8 cellular contexts compared by ENCODE assay signal in genomic region chr12:56258820-56259183, GRCh38. TPM values are rescaled to one million over a fixed set of nuclear protein-coding genes. Genes with fewer than 3 reads are reported as not detected.
DNase-seq lines count a peak whose midpoint lies in the region; FAIRE-seq and TF ChIP-seq lines count a peak whose summit lies in the region.

No MANE protein-coding gene starts in this region.

- no peaks in the 10 kb centered on the region for H3K9me2 ChIP-seq in OCI-LY1 (ENCODE audit: low read depth, low read length)

- H3K4me3 ChIP-seq in OCI-LY1 (ENCODE audit: low read depth, low read length, poor library complexity, severe bottlenecking) = peak overlapping the region; percentile 88
- peak overlapping the region; percentile 84 to 96 (median 91) for H3K4me3 ChIP-seq in endothelial cell of umbilical vein (replicated peaks in 1 of 3; ENCODE audit: insufficient read depth in 1 of 3, low read depth in 1 of 3, low read length in 3 of 3)
- H3K4me3 ChIP-seq in ovary = peak overlapping the region; percentile 88

- dilution Hi-C loops in endothelial cell of umbilical vein (cut with MboI; ENCODE audit: extremely low pct_ligation_motif_present, low sequenced_read_pairs) = no loop called here

- H3K36me3 Mint-ChIP-seq in Calu3 (ENCODE audit: insufficient read depth, unreplicated experiment) = peaks cover 39% of the 10 kb centered on the region

- peaks cover 2% of the 10 kb centered on the region for H3K9me3 Mint-ChIP-seq in Calu3 (ENCODE audit: low read depth, unreplicated experiment)

- peaks cover 23% of the 10 kb centered on the region for H3K4me1 ChIP-seq in OCI-LY1 (ENCODE audit: insufficient read depth, low read length, severe bottlenecking)
- H3K4me1 ChIP-seq in endothelial cell of umbilical vein (ENCODE audit: control insufficient read depth, extremely low read depth, insufficient read depth, low read length) = peaks cover 18% of the 10 kb centered on the region
- H3K4me1 ChIP-seq in ovary (ENCODE audit: insufficient read depth) = peaks cover 4% of the 10 kb centered on the region

- H3K9ac ChIP-seq in OCI-LY1 (ENCODE audit: low read length) (peak overlapping the region; percentile 89), endothelial cell of umbilical vein (replicated peaks; ENCODE audit: extremely low read depth, insufficient read depth, low read length) (peak overlapping the region; percentile 81)

- peak overlapping the region; percentile 100 for H2AFZ ChIP-seq in OCI-LY1 (ENCODE audit: low read length)
- peak overlapping the region; percentile 87 for H2AFZ ChIP-seq in endothelial cell of umbilical vein (ENCODE audit: low read depth, low read length)

- no peak for FAIRE-seq in endothelial cell of umbilical vein (lab: Jason Lieb, UNC)

- DNase-seq in Calu3 (no peak), endothelial cell of umbilical vein (ENCODE audit: low read depth, low spot score) (no peak), ovary (no peak), NCI-H1436 (lab: John Stamatoyannopoulos, UW) (no peak), EL (no peak), NCI-H2196 (lab: John Stamatoyannopoulos, UW; ENCODE audit: unreplicated experiment) (no peak)
- DNase-seq in stimulated activated naive CD4-positive, alpha-beta T cell treated with Interleukin-2 at 50 U/mL for 16 hours (lab: John Stamatoyannopoulos, UW) = no peak

- H3K9me3 ChIP-seq in OCI-LY1 (ENCODE audit: low read length) (no peaks in the 10 kb centered on the region), endothelial cell of umbilical vein (replicated peaks; ENCODE audit: control insufficient read depth, insufficient read depth, low read length) (no peaks in the 10 kb centered on the region), ovary (no peaks in the 10 kb centered on the region)

- H3K4me3 Mint-ChIP-seq in Calu3 (ENCODE audit: low read depth, unreplicated experiment) = peak overlapping the region; percentile 83

- H3K4me1 Mint-ChIP-seq in Calu3 (ENCODE audit: low read depth, unreplicated experiment) = peaks cover 28% of the 10 kb centered on the region

- H3K27me3 Mint-ChIP-seq in Calu3 (ENCODE audit: unreplicated experiment) = no peaks in the 10 kb centered on the region

- peaks cover 26% of the 10 kb centered on the region for H3K36me3 ChIP-seq in OCI-LY1 (ENCODE audit: insufficient read depth, low read length)
- peaks cover 11 to 18% of the 10 kb centered on the region in 2 experiments for H3K36me3 ChIP-seq in endothelial cell of umbilical vein (ENCODE audit: control insufficient read depth in 2 of 2, extremely low read depth in 1 of 2, insufficient read depth in 2 of 2, low read length in 2 of 2)
- no peaks in the 10 kb centered on the region for H3K36me3 ChIP-seq in ovary

- H3K9me1 ChIP-seq in endothelial cell of umbilical vein (replicated peaks; ENCODE audit: control insufficient read depth, extremely low read depth, insufficient read depth, low read length) = no peaks in the 10 kb centered on the region

- TF ChIP-seq CTCF in Calu3 (IDR thresholded peaks at IDR 0.05; ENCODE audit: unreplicated experiment) (no peak), OCI-LY1 (IDR thresholded peaks at IDR 0.05; ENCODE audit: low read length) (no peak), endothelial cell of umbilical vein (IDR thresholded peaks at IDR 0.05; ENCODE audit: extremely low read depth in 1 of 2, insufficient read depth in 1 of 2, low read depth in 1 of 2, low read length in 2 of 2) (no peak), ovary (IDR thresholded peaks at IDR 0.05) (no peak)

- H4K20me1 ChIP-seq in OCI-LY1 (ENCODE audit: insufficient read depth, low read length) = no peaks in the 10 kb centered on the region
- no peaks in the 10 kb centered on the region for H4K20me1 ChIP-seq in endothelial cell of umbilical vein (replicated peaks; ENCODE audit: control insufficient read depth, extremely low read depth, insufficient read depth, low read length)

- TF ChIP-seq EP300 in ovary (IDR thresholded peaks at IDR 0.05) = no peak

- H3K27me3 ChIP-seq in OCI-LY1 (ENCODE audit: insufficient read depth, low read length) (no peaks in the 10 kb centered on the region), endothelial cell of umbilical vein (ENCODE audit: control insufficient read depth in 2 of 2, insufficient read depth in 2 of 2, low read length in 2 of 2) (no peaks in the 10 kb centered on the region), ovary (no peaks in the 10 kb centered on the region)

- 2 to 6% (median 5%) methylated on average over 9 of the region's 9 CpGs for WGBS in ovary, 3 donors

- POLR2A ChIA-PET in endothelial cell of umbilical vein (lab: Charles Lee) = interaction anchor here (1.6 kb wide), 1 partner anchor 37 kb away, joined by 3 read pairs; the partner anchor contains the start of gene RNF41

- TF ChIP-seq POLR2A in endothelial cell of umbilical vein (IDR thresholded peaks at IDR 0.05; ENCODE audit: low read depth, low read length) (no peak), ovary (IDR thresholded peaks at IDR 0.05) (no peak)

- no peak overlapping the region for H3K27ac ChIP-seq in OCI-LY1 (ENCODE audit: low read depth, low read length, poor library complexity, severe bottlenecking)
- no peak overlapping the region for H3K27ac ChIP-seq in endothelial cell of umbilical vein (ENCODE audit: insufficient read depth, low read depth, low read length)
- peak overlapping the region; percentile 41 to 87 for H3K27ac ChIP-seq in ovary

- H3F3A ChIP-seq in OCI-LY1 (ENCODE audit: insufficient read depth, low read length) = no peaks in the 10 kb centered on the region

- intact Hi-C loops in Calu3 (cut with micrococcal nuclease; ENCODE audit: unreplicated experiment) (no loop called here), endothelial cell of umbilical vein (cut with micrococcal nuclease) (loop anchor here (1.0 kb wide), 4 partner anchors 7 to 141 kb away; partner anchors contain the start of genes COQ10A, NABP2 and ZC3H10), ovary (cut with DNase I) (no loop called here)

- BruUV-seq in Calu3 (replicated peaks; lab: Mats Ljungman, UMichigan) (no TSS peak), endothelial cell of umbilical vein (replicated peaks; lab: Mats Ljungman, UMichigan) (no TSS peak)

- H3K79me2 ChIP-seq in OCI-LY1 (ENCODE audit: insufficient read depth, low read length) (no peaks in the 10 kb centered on the region), endothelial cell of umbilical vein (ENCODE audit: control insufficient read depth, insufficient read depth, low read length) (peaks cover 26% of the 10 kb centered on the region)

- peak overlapping the region; percentile 41 for H3K27ac Mint-ChIP-seq in Calu3 (ENCODE audit: unreplicated experiment)

- H3K4me2 ChIP-seq in OCI-LY1 (ENCODE audit: low read length) = peak overlapping the region; percentile 99
- peak overlapping the region; percentile 80 for H3K4me2 ChIP-seq in endothelial cell of umbilical vein (ENCODE audit: insufficient read depth, low read length)

- CTCF ChIA-PET in Calu3 (lab: Charles Lee) (interaction anchor here (1.0 to 1.7 kb wide), 4 partner anchors 12 to 205 kb away, joined by 3 to 10 read pairs (median 4); partner anchors contain the start of genes ESYT1 and RNF41), endothelial cell of umbilical vein (lab: Charles Lee) (interaction anchor here (1.2 to 4.0 kb wide), 9 partner anchors 9 to 205 kb away, joined by 3 to 50 read pairs (median 11); partner anchors contain the start of genes COQ10A, RNF41 and SMARCC2)

RNA-seq across cellular contexts. Expression of gene ANKRD52, which starts 0.6 kb away (rescaled TPM):
- total RNA-seq in Calu3 (2022) (45.3 and 50.6 TPM in 2 replicates), endothelial cell of umbilical vein (62.0 and 66.3 TPM in 2 replicates), ovary (10 to 100 TPM in 5 of 7 donors, 1 to 10 TPM in 2; 9.1 to 37.7 (median 28.9) TPM)
- polyA plus RNA-seq in endothelial cell of umbilical vein (28.6 and 30.8 TPM in 2 replicates), ovary (10 to 100 TPM; 10.5 to 26.2 TPM)
- 23.6 and 23.9 TPM in 2 replicates for polyA plus RNA-seq in endothelial cell of umbilical vein (2011; cell fraction: cytosol; rRNA removed)
- polyA plus RNA-seq in endothelial cell of umbilical vein (2011; cell fraction: nucleus; rRNA removed) = 70.5 and 81.8 TPM in 2 replicates
- 31.5 and 31.9 TPM in 2 replicates for polyA plus RNA-seq in endothelial cell of umbilical vein (2012)
- 57.9 and 62.2 TPM in 2 replicates for polyA minus RNA-seq in endothelial cell of umbilical vein
- 25.1 TPM for polyA minus RNA-seq in endothelial cell of umbilical vein (2011; cell fraction: cytosol; rRNA and poly(A)+ RNA removed)
- polyA minus RNA-seq in endothelial cell of umbilical vein (2011; cell fraction: nucleus; rRNA and poly(A)+ RNA removed) = 23.8 and 27.6 TPM in 2 replicates

RNA-seq across cellular contexts. Expression of gene COQ10A, which starts 7.9 kb away (rescaled TPM):
- 10.7 and 11.4 TPM in 2 replicates for total RNA-seq in Calu3 (2022)
- total RNA-seq in endothelial cell of umbilical vein = 14.7 and 15.3 TPM in 2 replicates
- polyA plus RNA-seq in endothelial cell of umbilical vein = 30.2 and 32.4 TPM in 2 replicates
- 17.9 and 20.5 TPM in 2 replicates for polyA plus RNA-seq in endothelial cell of umbilical vein (2011; cell fraction: cytosol; rRNA removed)
- 61.0 and 72.5 TPM in 2 replicates for polyA plus RNA-seq in endothelial cell of umbilical vein (2011; cell fraction: nucleus; rRNA removed)
- 10.6 and 14.3 TPM in 2 replicates for polyA plus RNA-seq in endothelial cell of umbilical vein (2012)
- 16.0 and 19.3 TPM in 2 replicates for polyA minus RNA-seq in endothelial cell of umbilical vein
- 9.3 TPM for polyA minus RNA-seq in endothelial cell of umbilical vein (2011; cell fraction: cytosol; rRNA and poly(A)+ RNA removed)
- 14.1 and 17.1 TPM in 2 replicates for polyA minus RNA-seq in endothelial cell of umbilical vein (2011; cell fraction: nucleus; rRNA and poly(A)+ RNA removed)
- 10 to 100 TPM; 11.3 to 31.1 (median 14.9) TPM for total RNA-seq in ovary
- 10 to 100 TPM; 13.8 to 20.5 TPM for polyA plus RNA-seq in ovary

RNA-seq across cellular contexts. Expression of gene SLC39A5, which starts 29.0 kb away (rescaled TPM):
- total RNA-seq in Calu3 (2022) (0.98 TPM in 1 of 2 replicates, not detected in the other), endothelial cell of umbilical vein (not detected in 2 replicates), ovary (under 1 TPM; 0.25 to 0.85 (median 0.69) TPM)
- polyA plus RNA-seq in endothelial cell of umbilical vein (0.10 and 0.11 TPM in 2 replicates), ovary (under 1 TPM in 1 of 2 donors, not detected in 1; 0.28 TPM)
- not detected in 2 replicates for polyA plus RNA-seq in endothelial cell of umbilical vein (2011; cell fraction: cytosol; rRNA removed)
- 0.53 and 1.3 TPM in 2 replicates for polyA plus RNA-seq in endothelial cell of umbilical vein (2011; cell fraction: nucleus; rRNA removed)
- not detected in 2 replicates for polyA plus RNA-seq in endothelial cell of umbilical vein (2012)
- polyA minus RNA-seq in endothelial cell of umbilical vein = not detected in 2 replicates
- polyA minus RNA-seq in endothelial cell of umbilical vein (2011; cell fraction: cytosol; rRNA and poly(A)+ RNA removed) = not detected
- not detected in 2 replicates for polyA minus RNA-seq in endothelial cell of umbilical vein (2011; cell fraction: nucleus; rRNA and poly(A)+ RNA removed)

RNA-seq across cellular contexts. Expression of gene NABP2, which starts 34.7 kb away (rescaled TPM):
- total RNA-seq in Calu3 (2022) (55.5 and 63.3 TPM in 2 replicates), endothelial cell of umbilical vein (41.0 and 42.4 TPM in 2 replicates), ovary (10 to 100 TPM; 19.8 to 43.7 (median 28.9) TPM)
- polyA plus RNA-seq in endothelial cell of umbilical vein (55.3 and 59.7 TPM in 2 replicates), ovary (10 to 100 TPM; 25.0 to 37.5 TPM)
- 65.9 and 69.7 TPM in 2 replicates for polyA plus RNA-seq in endothelial cell of umbilical vein (2011; cell fraction: cytosol; rRNA removed)
- 12.9 and 13.4 TPM in 2 replicates for polyA plus RNA-seq in endothelial cell of umbilical vein (2011; cell fraction: nucleus; rRNA removed)
- 47.3 and 55.9 TPM in 2 replicates for polyA plus RNA-seq in endothelial cell of umbilical vein (2012)
- 27.1 and 29.5 TPM in 2 replicates for polyA minus RNA-seq in endothelial cell of umbilical vein
- polyA minus RNA-seq in endothelial cell of umbilical vein (2011; cell fraction: cytosol; rRNA and poly(A)+ RNA removed) = 20.0 TPM
- polyA minus RNA-seq in endothelial cell of umbilical vein (2011; cell fraction: nucleus; rRNA and poly(A)+ RNA removed) = 4.5 and 5.5 TPM in 2 replicates

RNA-seq across cellular contexts. Expression of gene RNF41, which starts 37.1 kb away (rescaled TPM):
- 42.6 and 43.9 TPM in 2 replicates for total RNA-seq in Calu3 (2022)
- 80.1 and 88.3 TPM in 2 replicates for total RNA-seq in endothelial cell of umbilical vein
- 203 and 241 TPM in 2 replicates for polyA plus RNA-seq in endothelial cell of umbilical vein
- 163 and 177 TPM in 2 replicates for polyA plus RNA-seq in endothelial cell of umbilical vein (2011; cell fraction: cytosol; rRNA removed)
- 76.1 and 104 TPM in 2 replicates for polyA plus RNA-seq in endothelial cell of umbilical vein (2011; cell fraction: nucleus; rRNA removed)
- 90.1 and 101 TPM in 2 replicates for polyA plus RNA-seq in endothelial cell of umbilical vein (2012)
- polyA minus RNA-seq in endothelial cell of umbilical vein = 492 and 595 TPM in 2 replicates
- 46.1 TPM for polyA minus RNA-seq in endothelial cell of umbilical vein (2011; cell fraction: cytosol; rRNA and poly(A)+ RNA removed)
- polyA minus RNA-seq in endothelial cell of umbilical vein (2011; cell fraction: nucleus; rRNA and poly(A)+ RNA removed) = 86.2 and 94.5 TPM in 2 replicates
- total RNA-seq in ovary = 10 to 100 TPM; 34.1 to 55.6 (median 40.6) TPM
- polyA plus RNA-seq in ovary = 10 to 100 TPM; 29.4 to 45.1 TPM

Comparison
In these comparisons a context has a peak if more than half of its experiments do, and no peak if none do; other contexts are left out.
1. H3K27ac ChIP-seq: peak in ovary (2 of 2); none in OCI-LY1 (single experiment) and endothelial cell of umbilical vein (single experiment).
2. Peak in every context shown above with its lines, with median percentiles within 50 percentile points of each other: H3K4me3 ChIP-seq.